Comparison of ENCODE assay signal across 1 cellular context in the genomic region with DNA sequence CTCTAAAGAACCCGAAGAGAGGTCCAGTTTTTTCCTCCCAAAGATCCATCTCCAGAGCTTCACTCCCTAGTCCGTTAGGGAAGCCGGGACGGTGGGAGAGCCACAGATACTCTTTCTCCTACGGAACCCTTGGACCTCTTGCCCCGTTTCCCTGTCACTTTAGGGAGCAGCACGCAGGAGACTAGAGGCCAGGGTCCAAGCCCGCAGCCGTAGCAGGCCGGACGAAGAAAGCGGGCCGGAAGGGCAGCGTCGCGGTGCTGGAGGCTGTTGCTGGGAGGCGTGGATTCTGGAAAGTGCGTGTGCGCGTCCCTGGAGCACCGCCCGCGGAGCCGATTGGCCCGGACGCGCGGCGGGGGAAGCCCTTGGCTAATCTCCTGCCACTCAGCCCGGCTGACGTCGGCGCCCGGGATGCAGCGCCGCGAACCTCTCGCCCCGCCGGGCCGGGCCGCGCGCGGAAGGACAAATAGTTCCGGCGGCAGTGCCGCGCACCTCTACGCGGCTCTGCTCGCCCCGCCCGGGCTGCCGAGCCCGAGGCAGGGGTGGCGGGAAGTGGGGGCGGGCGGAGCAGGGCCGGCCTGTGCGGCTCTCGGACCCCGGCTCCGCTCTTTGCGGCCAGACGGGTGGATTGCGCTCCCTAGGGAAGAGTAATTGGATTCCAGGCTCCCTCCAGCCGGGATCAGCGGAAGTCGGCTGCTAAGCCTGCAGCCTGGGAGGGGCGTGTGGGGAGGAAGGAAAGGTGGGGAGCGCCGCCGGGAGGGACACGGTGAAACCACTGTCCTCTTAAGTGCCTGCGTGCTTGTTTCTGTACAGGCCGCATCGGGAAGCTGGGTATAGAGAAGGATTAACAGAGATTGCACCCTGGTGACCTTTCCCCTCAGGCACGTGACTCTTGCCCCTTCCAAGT.
TF ChIP-seq lines count a peak whose summit lies in the region.

No MANE protein-coding gene starts in this region.

TF ChIP-seq in K562, 482 proteins besides CTCF, POLR2A, EP300 and RAD21 (continued from another document and continues in another):
- TF ChIP-seq CBFA2T2 (conservative IDR thresholded peaks at IDR 0.05) (peak; percentile 34; the same call in 1 of the 2 replicates), ATF1 (CRISPR knock-in tag; IDR thresholded peaks at IDR 0.05) (peak; percentile 33; the same call in 1 of the 2 replicates), ATF1 (tag; IDR thresholded peaks at IDR 0.05) (peak; percentile 97), FOXP4 (CRISPR knock-in tag; IDR thresholded peaks at IDR 0.05; ENCODE audit: borderline replicate concordance) (no peak), SMC3 (conservative IDR thresholded peaks at IDR 0.05; ENCODE audit: insufficient read depth, low read depth, low read length) (0 out of 2 replicates have a peak, but pooled peaks have one; percentile 9), TBL1XR1 (IDR thresholded peaks at IDR 0.05; ENCODE audit: low read length in 2 of 2) (peak in 1 of 2 experiments; percentile 28; a peak in 1 of 4 replicates), RAD51 (IDR thresholded peaks at IDR 0.05; ENCODE audit: borderline replicate concordance, low read depth) (peak; percentile 85), SP1 (CRISPR knock-in tag; IDR thresholded peaks at IDR 0.05) (peak; percentile 77), TAF7 (tag; IDR thresholded peaks at IDR 0.05) (peak; percentile 85), MCM3 (IDR thresholded peaks at IDR 0.05) (no peak), ILF3 (IDR thresholded peaks at IDR 0.05; ENCODE audit: borderline replicate concordance) (peak; percentile 71; the same call in 1 of the 2 replicates), ZBTB9 (CRISPR knock-in tag; IDR thresholded peaks at IDR 0.05) (no peak), ZNF639 (CRISPR knock-in tag; conservative IDR thresholded peaks at IDR 0.05 in 1 of 2, IDR thresholded peaks at IDR 0.05 in 1 of 2) (peak in 1 of 2 experiments; percentile 100; a peak in 2 of 4 replicates), POLR3G (IDR thresholded peaks at IDR 0.05; ENCODE audit: extremely low read depth, insufficient read length, insufficient replicate concordance) (no peak), ZNF695 (CRISPR knock-in tag; IDR thresholded peaks at IDR 0.05) (no peak), TCFL5 (CRISPR knock-in tag; conservative IDR thresholded peaks at IDR 0.05) (no peak), FOXP1 (CRISPR knock-in tag; IDR thresholded peaks at IDR 0.05) (no peak), NFYB (IDR thresholded peaks at IDR 0.05; ENCODE audit: extremely low read depth, insufficient read length) (peak; percentile 85), KDM2B (CRISPR knock-in tag; IDR thresholded peaks at IDR 0.05) (no peak; the same call in 1 of the 2 replicates), ZNF124 (CRISPR knock-in tag; IDR thresholded peaks at IDR 0.05) (no peak), ZBTB1 (CRISPR knock-in tag; IDR thresholded peaks at IDR 0.05; ENCODE audit: borderline replicate concordance, low read depth) (no peak), ARHGAP35 (IDR thresholded peaks at IDR 0.05; ENCODE audit: partially characterized antibody) (no peak), ERF (CRISPR knock-in tag; IDR thresholded peaks at IDR 0.05) (0 out of 2 replicates have a peak, but pooled peaks have one; percentile 2), EWSR1 (IDR thresholded peaks at IDR 0.05; ENCODE audit: borderline replicate concordance, low read depth, partially characterized antibody) (no peak), POLR2B (IDR thresholded peaks at IDR 0.05; ENCODE audit: low read depth, partially characterized antibody) (peak; percentile 61), MCM5 (IDR thresholded peaks at IDR 0.05; ENCODE audit: low read depth) (no peak), SOX6 (IDR thresholded peaks at IDR 0.05) (peak; percentile 38; the same call in 1 of the 2 replicates), NCOA6 (IDR thresholded peaks at IDR 0.05) (peak; percentile 41; the same call in 1 of the 2 replicates), DEAF1 (CRISPR knock-in tag; IDR thresholded peaks at IDR 0.05) (peak; percentile 52; the same call in 1 of the 2 replicates), ZNF740 (CRISPR knock-in tag; IDR thresholded peaks at IDR 0.05) (peak; percentile 26; the same call in 1 of the 2 replicates), ZNF740 (tag; IDR thresholded peaks at IDR 0.05) (no peak), NCOA4 (IDR thresholded peaks at IDR 0.05; ENCODE audit: partially characterized antibody) (no peak), HDAC8 (tag; IDR thresholded peaks at IDR 0.05) (no peak; the same call in 1 of the 2 replicates), NFE2 (IDR thresholded peaks at IDR 0.05; ENCODE audit: low read depth) (no peak), LEF1 (IDR thresholded peaks at IDR 0.05) (0 out of 2 replicates have a peak, but pooled peaks have one; percentile 31), BRF1 (IDR thresholded peaks at IDR 0.05; ENCODE audit: borderline replicate concordance, extremely low read depth, insufficient read length) (no peak), GABPB1 (CRISPR knock-in tag; IDR thresholded peaks at IDR 0.05) (peak; percentile 89)
- TF ChIP-seq, protein P1, sequence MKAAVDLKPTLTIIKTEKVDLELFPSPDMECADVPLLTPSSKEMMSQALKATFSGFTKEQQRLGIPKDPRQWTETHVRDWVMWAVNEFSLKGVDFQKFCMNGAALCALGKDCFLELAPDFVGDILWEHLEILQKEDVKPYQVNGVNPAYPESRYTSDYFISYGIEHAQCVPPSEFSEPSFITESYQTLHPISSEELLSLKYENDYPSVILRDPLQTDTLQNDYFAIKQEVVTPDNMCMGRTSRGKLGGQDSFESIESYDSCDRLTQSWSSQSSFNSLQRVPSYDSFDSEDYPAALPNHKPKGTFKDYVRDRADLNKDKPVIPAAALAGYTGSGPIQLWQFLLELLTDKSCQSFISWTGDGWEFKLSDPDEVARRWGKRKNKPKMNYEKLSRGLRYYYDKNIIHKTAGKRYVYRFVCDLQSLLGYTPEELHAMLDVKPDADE (conservative IDR thresholded peaks at IDR 0.05; ENCODE audit: control insufficient read depth, low read depth, low read length), result peak; percentile 85; the same call in 1 of the 2 replicates
- TF ChIP-seq, protein P2, sequence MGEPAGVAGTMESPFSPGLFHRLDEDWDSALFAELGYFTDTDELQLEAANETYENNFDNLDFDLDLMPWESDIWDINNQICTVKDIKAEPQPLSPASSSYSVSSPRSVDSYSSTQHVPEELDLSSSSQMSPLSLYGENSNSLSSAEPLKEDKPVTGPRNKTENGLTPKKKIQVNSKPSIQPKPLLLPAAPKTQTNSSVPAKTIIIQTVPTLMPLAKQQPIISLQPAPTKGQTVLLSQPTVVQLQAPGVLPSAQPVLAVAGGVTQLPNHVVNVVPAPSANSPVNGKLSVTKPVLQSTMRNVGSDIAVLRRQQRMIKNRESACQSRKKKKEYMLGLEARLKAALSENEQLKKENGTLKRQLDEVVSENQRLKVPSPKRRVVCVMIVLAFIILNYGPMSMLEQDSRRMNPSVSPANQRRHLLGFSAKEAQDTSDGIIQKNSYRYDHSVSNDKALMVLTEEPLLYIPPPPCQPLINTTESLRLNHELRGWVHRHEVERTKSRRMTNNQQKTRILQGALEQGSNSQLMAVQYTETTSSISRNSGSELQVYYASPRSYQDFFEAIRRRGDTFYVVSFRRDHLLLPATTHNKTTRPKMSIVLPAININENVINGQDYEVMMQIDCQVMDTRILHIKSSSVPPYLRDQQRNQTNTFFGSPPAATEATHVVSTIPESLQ (CRISPR knock-in tag; IDR thresholded peaks at IDR 0.05), result peak; percentile 76; the same call in 1 of the 2 replicates
- TF ChIP-seq, protein P3, sequence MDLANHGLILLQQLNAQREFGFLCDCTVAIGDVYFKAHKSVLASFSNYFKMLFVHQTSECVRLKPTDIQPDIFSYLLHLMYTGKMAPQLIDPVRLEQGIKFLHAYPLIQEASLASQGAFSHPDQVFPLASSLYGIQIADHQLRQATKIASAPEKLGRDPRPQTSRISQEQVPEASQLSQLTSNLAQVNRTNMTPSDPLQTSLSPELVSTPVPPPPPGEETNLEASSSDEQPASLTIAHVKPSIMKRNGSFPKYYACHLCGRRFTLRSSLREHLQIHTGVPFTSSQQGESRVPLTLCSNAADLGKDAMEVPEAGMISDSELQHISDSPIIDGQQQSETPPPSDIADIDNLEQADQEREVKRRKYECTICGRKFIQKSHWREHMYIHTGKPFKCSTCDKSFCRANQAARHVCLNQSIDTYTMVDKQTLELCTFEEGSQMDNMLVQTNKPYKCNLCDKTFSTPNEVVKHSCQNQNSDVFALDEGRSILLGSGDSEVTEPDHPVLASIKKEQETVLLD (IDR thresholded peaks at IDR 0.05), result no peak
- TF ChIP-seq, protein P4, sequence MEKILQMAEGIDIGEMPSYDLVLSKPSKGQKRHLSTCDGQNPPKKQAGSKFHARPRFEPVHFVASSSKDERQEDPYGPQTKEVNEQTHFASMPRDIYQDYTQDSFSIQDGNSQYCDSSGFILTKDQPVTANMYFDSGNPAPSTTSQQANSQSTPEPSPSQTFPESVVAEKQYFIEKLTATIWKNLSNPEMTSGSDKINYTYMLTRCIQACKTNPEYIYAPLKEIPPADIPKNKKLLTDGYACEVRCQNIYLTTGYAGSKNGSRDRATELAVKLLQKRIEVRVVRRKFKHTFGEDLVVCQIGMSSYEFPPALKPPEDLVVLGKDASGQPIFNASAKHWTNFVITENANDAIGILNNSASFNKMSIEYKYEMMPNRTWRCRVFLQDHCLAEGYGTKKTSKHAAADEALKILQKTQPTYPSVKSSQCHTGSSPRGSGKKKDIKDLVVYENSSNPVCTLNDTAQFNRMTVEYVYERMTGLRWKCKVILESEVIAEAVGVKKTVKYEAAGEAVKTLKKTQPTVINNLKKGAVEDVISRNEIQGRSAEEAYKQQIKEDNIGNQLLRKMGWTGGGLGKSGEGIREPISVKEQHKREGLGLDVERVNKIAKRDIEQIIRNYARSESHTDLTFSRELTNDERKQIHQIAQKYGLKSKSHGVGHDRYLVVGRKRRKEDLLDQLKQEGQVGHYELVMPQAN (IDR thresholded peaks at IDR 0.05; ENCODE audit: borderline replicate concordance), result 0 out of 2 replicates have a peak, but pooled peaks have one; percentile 40
- TF ChIP-seq, protein P5, sequence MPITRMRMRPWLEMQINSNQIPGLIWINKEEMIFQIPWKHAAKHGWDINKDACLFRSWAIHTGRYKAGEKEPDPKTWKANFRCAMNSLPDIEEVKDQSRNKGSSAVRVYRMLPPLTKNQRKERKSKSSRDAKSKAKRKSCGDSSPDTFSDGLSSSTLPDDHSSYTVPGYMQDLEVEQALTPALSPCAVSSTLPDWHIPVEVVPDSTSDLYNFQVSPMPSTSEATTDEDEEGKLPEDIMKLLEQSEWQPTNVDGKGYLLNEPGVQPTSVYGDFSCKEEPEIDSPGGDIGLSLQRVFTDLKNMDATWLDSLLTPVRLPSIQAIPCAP (CRISPR knock-in tag; IDR thresholded peaks at IDR 0.05; ENCODE audit: borderline replicate concordance), result no peak
- TF ChIP-seq, protein P6, sequence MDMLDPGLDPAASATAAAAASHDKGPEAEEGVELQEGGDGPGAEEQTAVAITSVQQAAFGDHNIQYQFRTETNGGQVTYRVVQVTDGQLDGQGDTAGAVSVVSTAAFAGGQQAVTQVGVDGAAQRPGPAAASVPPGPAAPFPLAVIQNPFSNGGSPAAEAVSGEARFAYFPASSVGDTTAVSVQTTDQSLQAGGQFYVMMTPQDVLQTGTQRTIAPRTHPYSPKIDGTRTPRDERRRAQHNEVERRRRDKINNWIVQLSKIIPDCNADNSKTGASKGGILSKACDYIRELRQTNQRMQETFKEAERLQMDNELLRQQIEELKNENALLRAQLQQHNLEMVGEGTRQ (CRISPR knock-in tag; IDR thresholded peaks at IDR 0.05), result peak; percentile 83
